Comparison of ENCODE assay signal across 1 cellular context in the genomic region with DNA sequence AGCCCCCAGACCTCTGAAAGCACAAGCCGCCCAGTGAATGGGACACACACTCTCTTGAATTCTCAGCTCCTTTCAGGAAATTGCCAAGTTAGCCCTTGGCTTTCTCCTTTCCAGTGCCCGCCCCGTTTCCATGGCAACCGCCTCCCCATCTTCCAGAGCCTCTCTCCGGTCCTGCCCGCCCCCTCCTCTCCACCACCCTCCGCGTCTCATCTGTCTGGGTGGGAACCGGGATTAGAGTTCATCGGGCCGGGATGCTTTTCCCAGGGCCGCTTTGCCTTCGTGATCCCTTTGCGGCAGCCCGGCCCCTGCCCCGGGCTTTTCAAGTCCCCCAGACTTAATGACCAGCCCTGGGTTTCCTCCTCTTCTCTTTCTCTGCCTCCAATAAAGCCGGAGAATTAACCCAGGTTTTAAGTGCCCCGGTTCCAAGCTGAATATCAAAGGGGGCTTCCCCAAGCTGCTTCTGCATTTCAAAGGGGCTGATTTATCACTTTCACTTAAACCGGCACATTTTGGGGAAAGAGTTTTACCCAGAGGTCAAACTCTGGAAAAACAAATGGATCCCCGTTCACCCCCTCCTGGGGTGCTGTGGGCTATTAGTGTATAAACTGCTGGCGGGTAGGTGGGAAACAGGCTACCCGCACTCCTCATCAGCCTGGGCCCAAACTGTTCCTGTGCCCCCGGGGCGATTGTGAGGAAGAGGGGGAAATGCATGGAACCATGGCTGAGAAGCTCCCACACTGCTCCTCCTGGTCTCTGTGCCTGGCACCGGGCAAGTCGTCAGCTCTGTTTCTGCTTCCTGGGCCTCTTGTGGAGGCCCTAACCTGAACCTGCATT.
TF ChIP-seq lines count a peak whose summit lies in the region.

No MANE protein-coding gene starts in this region.

TF ChIP-seq in IMR-90, 13 proteins besides CTCF, POLR2A, EP300 and RAD21 (continued from another document):
- TF ChIP-seq, protein P1, sequence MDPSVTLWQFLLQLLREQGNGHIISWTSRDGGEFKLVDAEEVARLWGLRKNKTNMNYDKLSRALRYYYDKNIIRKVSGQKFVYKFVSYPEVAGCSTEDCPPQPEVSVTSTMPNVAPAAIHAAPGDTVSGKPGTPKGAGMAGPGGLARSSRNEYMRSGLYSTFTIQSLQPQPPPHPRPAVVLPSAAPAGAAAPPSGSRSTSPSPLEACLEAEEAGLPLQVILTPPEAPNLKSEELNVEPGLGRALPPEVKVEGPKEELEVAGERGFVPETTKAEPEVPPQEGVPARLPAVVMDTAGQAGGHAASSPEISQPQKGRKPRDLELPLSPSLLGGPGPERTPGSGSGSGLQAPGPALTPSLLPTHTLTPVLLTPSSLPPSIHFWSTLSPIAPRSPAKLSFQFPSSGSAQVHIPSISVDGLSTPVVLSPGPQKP (IDR thresholded peaks at IDR 0.05; ENCODE audit: borderline replicate concordance, low read depth, low read length) = no peak
- TF ChIP-seq MAFK (IDR thresholded peaks at IDR 0.05; ENCODE audit: low read depth, low read length) (no peak), CHD1 (IDR thresholded peaks at IDR 0.05; ENCODE audit: low read depth, low read length) (no peak), FOS (IDR thresholded peaks at IDR 0.05; ENCODE audit: low read depth, low read length) (no peak), RFX5 (IDR thresholded peaks at IDR 0.05; ENCODE audit: low read depth, low read length) (no peak), MAZ (IDR thresholded peaks at IDR 0.05; ENCODE audit: borderline replicate concordance, low read depth, low read length) (no peak), CEBPB (IDR thresholded peaks at IDR 0.05; ENCODE audit: low read depth, low read length) (no peak), NFE2L2 (IDR thresholded peaks at IDR 0.05; ENCODE audit: low read depth, low read length) (no peak), RCOR1 (IDR thresholded peaks at IDR 0.05; ENCODE audit: insufficient replicate concordance, low read length) (no peak)
